1 cellular context compared by ENCODE assay signal in the genomic region with DNA sequence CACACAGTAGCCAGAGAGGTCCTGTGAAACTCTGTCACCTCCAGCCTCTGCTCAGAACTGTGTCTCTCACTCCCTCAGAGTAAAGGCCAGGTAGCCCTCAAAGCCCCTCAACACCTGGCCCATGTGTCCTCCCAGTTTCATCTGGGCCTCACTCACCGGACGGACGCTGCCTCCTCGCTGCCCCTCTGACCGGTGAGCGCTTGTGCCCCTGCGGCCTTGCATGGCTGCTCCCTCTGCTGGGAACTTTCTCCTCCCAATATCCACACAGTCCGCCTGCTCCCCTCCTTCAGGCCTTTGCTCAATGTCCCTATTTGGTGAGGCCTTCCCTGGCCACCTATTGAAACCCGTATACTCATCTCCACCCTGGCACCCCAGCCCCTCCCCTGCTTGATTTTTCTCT.
TF ChIP-seq lines count a peak whose summit lies in the region.

No MANE protein-coding gene starts in this region.

TF ChIP-seq in H1, 55 proteins besides CTCF, POLR2A, EP300 and RAD21:
- TF ChIP-seq, protein P1, sequence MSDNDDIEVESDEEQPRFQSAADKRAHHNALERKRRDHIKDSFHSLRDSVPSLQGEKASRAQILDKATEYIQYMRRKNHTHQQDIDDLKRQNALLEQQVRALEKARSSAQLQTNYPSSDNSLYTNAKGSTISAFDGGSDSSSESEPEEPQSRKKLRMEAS (IDR thresholded peaks at IDR 0.05): peak; percentile 48
- TF ChIP-seq, protein P2, sequence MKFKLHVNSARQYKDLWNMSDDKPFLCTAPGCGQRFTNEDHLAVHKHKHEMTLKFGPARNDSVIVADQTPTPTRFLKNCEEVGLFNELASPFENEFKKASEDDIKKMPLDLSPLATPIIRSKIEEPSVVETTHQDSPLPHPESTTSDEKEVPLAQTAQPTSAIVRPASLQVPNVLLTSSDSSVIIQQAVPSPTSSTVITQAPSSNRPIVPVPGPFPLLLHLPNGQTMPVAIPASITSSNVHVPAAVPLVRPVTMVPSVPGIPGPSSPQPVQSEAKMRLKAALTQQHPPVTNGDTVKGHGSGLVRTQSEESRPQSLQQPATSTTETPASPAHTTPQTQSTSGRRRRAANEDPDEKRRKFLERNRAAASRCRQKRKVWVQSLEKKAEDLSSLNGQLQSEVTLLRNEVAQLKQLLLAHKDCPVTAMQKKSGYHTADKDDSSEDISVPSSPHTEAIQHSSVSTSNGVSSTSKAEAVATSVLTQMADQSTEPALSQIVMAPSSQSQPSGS (IDR thresholded peaks at IDR 0.05; ENCODE audit: low read length): no peak
TF ChIP-seq in H1: peak in this region for 1.
